ENCODE assay signal across 1 cellular context in genomic region chr5:112757468-112758208, GRCh38.
TF ChIP-seq lines count a peak whose summit lies in the region.

No MANE protein-coding gene starts in this region.

TF ChIP-seq in GM23338, 12 proteins besides CTCF, POLR2A, EP300 and RAD21 (continued from another document):
- no peak for TF ChIP-seq POLR2AphosphoS5 (IDR thresholded peaks at IDR 0.05; ENCODE audit: low read depth)
- TF ChIP-seq ZNF462 (CRISPR knock-in tag; IDR thresholded peaks at IDR 0.05), result no peak
